Comparison of ENCODE assay signal across 13 cellular contexts in the genomic region with DNA sequence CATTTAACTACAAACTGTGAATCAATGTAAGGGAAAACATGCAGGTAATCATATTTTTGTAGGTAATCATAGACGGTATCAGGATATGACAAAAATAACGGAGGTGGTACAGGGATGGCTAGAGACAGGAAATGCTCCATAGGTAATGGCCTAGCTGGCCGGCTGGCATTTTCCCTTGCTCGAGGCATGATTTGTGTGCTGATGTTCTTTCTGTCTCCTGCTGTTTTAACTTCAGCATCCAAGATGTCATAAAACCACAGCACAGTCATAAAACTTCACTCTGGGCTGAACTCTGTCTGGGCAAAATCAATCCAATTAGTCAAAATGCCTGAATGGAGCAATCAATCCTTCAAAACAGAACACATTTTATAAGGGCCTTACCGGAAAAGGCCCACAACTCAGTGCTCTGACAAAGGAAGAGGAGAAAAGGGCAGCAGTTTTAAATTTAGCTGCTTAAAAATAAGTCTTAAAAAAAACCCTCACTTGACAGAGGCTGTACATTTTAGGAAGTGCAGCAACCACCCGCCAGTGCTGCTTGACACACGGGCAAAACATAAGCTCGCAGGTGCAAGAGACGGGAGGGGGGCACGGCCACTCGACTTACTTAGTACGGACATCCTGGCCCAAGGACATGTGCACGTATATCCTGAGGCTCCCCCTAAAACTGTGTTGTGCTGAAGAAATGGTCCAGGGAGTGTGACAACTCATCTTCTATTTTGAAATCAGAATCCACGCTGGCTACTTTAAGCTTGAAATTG. TPM values are rescaled to one million over a fixed set of nuclear protein-coding genes. Genes with fewer than 3 reads are reported as not detected.
DNase-seq lines count a peak whose midpoint lies in the region; ATAC-seq and TF ChIP-seq lines count a peak whose summit lies in the region.
"Had no signal": no experiment of that assay in that cellular context is flagged by ENCODE, and none has a peak within 500 bp of the region (broad histone marks: within the 10 kb centered on the region; RNA-seq: fewer than 3 reads in every experiment).

No MANE protein-coding gene starts in this region.

- H3K36me3 ChIP-seq in SK-N-MC (ENCODE audit: insufficient read depth, low read length) (peaks cover 23% of the 10 kb centered on the region; the same call in 1 of the 2 replicates), tibial artery (no peaks in the 10 kb centered on the region)
- H3K36me3 ChIP-seq: gastrocnemius medialis, right atrium auricular region had no signal

- peak; percentile 36 for ATAC-seq in left ventricle myocardium superior
- no peak for ATAC-seq in Right ventricle myocardium inferior
- ATAC-seq: gastrocnemius medialis had no signal

- H3K9me3 ChIP-seq in SK-N-MC (ENCODE audit: low read depth, low read length) (no peaks in the 10 kb centered on the region), tibial artery (no peaks in the 10 kb centered on the region)
- H3K9me3 ChIP-seq: gastrocnemius medialis, right atrium auricular region had no signal

- no peak overlapping the region for H3K27ac ChIP-seq in SK-N-MC
- peak overlapping the region; percentile 29 to 46 for H3K27ac ChIP-seq in tibial artery
- H3K27ac ChIP-seq: gastrocnemius medialis had no signal

- no peak for TF ChIP-seq CTCF in tibial artery (IDR thresholded peaks at IDR 0.05)

- no peak overlapping the region for H3K9ac ChIP-seq in SK-N-MC (ENCODE audit: insufficient read length)

- H3K4me1 ChIP-seq in tibial artery, result peaks cover 0 to 21% (median 10%) of the 10 kb centered on the region in 4 donors
- H3K4me1 ChIP-seq: gastrocnemius medialis had no signal

- intact Hi-C loops in left ventricle myocardium superior (cut with micrococcal nuclease), result loop anchor here (5.0 to 10.0 kb wide), 2 partner anchors 108 to 380 kb away; no protein-coding TSS in a partner anchor
- intact Hi-C loops in Right ventricle myocardium inferior (cut with DNase I), result loop anchor here (2.0 kb wide), 1 partner anchor 382 kb away; no protein-coding TSS in a partner anchor
- intact Hi-C loops in tibial artery (cut with DNase I; ENCODE audit: low total_unique reads), result loop anchor here (5.0 to 10.0 kb wide), 2 partner anchors 98 to 370 kb away; no protein-coding TSS in a partner anchor

- H3K27me3 ChIP-seq in tibial artery, result no peaks in the 10 kb centered on the region
- H3K27me3 ChIP-seq: gastrocnemius medialis, right atrium auricular region had no signal

- H3K4me3 ChIP-seq in SK-N-MC (no peak overlapping the region), tibial artery (no peak overlapping the region)
- H3K4me3 ChIP-seq: gastrocnemius medialis, right atrium auricular region had no signal

- DNase-seq in left ventricle myocardium superior (no peak), Right ventricle myocardium inferior (ENCODE audit: missing footprints) (no peak), SK-N-MC (ENCODE audit: low read depth, low spot score) (peak; percentile 24), germinal center (ENCODE audit: low spot score) (peak; percentile 35), tibial artery (no peak), dedifferentiated amniotic fluid mesenchymal stem cell (ENCODE audit: extremely low spot score) (no peak), hepatic stellate cell (ENCODE audit: low spot score) (no peak), AG08396 (ENCODE audit: low spot score) (no peak)
- DNase-seq: cortex of kidney, gastrocnemius medialis, Kasumi-1 had no signal

RNA-seq across cellular contexts. Expression of a gene that starts 40.5 kb away (rescaled TPM):
- 0.35 TPM for total RNA-seq in left ventricle myocardium superior
- total RNA-seq in Right ventricle myocardium inferior, result 0.16 TPM
- total RNA-seq: NCI-H460 had no signal

Comparison
In these comparisons a context has a peak if more than half of its experiments do, and no peak if none do; other contexts are left out.
1. DNase-seq: peak in SK-N-MC (single experiment) and germinal center (single experiment); none in left ventricle myocardium superior (single experiment), Right ventricle myocardium inferior (single experiment), tibial artery (0 of 2), dedifferentiated amniotic fluid mesenchymal stem cell (single experiment), hepatic stellate cell (single experiment) and AG08396 (single experiment).